ENCODE assay signal across 17 cellular contexts in the genomic region with DNA sequence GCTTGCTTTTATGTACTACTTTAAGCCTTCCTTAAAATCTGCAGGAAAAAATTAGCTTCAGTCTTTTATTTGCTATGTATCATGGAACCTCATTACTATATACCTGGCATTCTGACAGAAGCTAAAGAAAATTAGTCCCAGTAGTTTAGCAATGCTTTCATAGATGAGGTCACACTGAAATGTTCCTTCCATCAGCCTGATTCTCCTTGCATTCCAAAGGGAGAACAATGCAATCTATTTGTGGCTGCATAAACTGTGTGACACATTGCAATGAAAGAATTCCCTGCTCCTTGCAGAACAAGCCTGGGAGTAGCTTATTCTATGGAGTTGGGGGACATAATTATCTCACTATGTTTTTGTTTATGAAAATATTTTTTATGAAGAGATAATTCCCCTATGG.
DNase-seq lines count a peak whose midpoint lies in the region; TF ChIP-seq lines count a peak whose summit lies in the region.
"Had no signal": no experiment of that assay in that cellular context is flagged by ENCODE, and none has a peak within 500 bp of the region (broad histone marks: within the 10 kb centered on the region; RNA-seq: fewer than 3 reads in every experiment).

No MANE protein-coding gene starts in this region.

- H3K27me3 Mint-ChIP-seq in neural progenitor cell (ENCODE audit: insufficient read depth, low read depth), result peaks cover 3% of the 10 kb centered on the region
- H3K27me3 Mint-ChIP-seq: memory B cell had no signal

- H3K36me3 Mint-ChIP-seq in neural progenitor cell, result no peaks in the 10 kb centered on the region
- H3K36me3 Mint-ChIP-seq: memory B cell, WTC11 had no signal

- H3K4me3 ChIP-seq in H7 (ENCODE audit: insufficient read depth, low read depth, low read length), result no peak overlapping the region
- H3K4me3 ChIP-seq in astrocyte of the spinal cord (ENCODE audit: low read depth, low read length), result no peak overlapping the region
- H3K4me3 ChIP-seq in neural progenitor cell, result no peak overlapping the region
- no peak overlapping the region for H3K4me3 ChIP-seq in WERI-Rb-1 (ENCODE audit: low read depth, low read length)
- no peak overlapping the region for H3K4me3 ChIP-seq in lower leg skin (ENCODE audit: low read depth, poor library complexity, severe bottlenecking)
- H3K4me3 ChIP-seq: BLaER1, testis had no signal

- H3K9me3 Mint-ChIP-seq in neural progenitor cell, result peaks cover 7% of the 10 kb centered on the region

- H3K27ac Mint-ChIP-seq in neural progenitor cell, result no peak overlapping the region
- H3K27ac Mint-ChIP-seq: memory B cell, WTC11 had no signal

- no peak overlapping the region for H3K27ac ChIP-seq in neural progenitor cell
- H3K27ac ChIP-seq in WERI-Rb-1, result no peak overlapping the region
- H3K27ac ChIP-seq: BLaER1, testis had no signal

- no peak for TF ChIP-seq POLR2A in lower leg skin (IDR thresholded peaks at IDR 0.05)

- in situ Hi-C loops in astrocyte of the spinal cord (cut with HindIII; ENCODE audit: low sequenced_read_pairs), result no loop called here
- in situ Hi-C loops in G401 (cut with HindIII; ENCODE audit: low sequenced_read_pairs), result no loop called here

- no peaks in the 10 kb centered on the region for H3K36me3 ChIP-seq in H7 (replicated peaks; ENCODE audit: control insufficient read depth, insufficient read depth, low read length)
- no peaks in the 10 kb centered on the region for H3K36me3 ChIP-seq in neural progenitor cell
- no peaks in the 10 kb centered on the region for H3K36me3 ChIP-seq in WERI-Rb-1
- H3K36me3 ChIP-seq: BLaER1 had no signal

- peaks cover 3% of the 10 kb centered on the region for H3K4me1 Mint-ChIP-seq in neural progenitor cell
- H3K4me1 Mint-ChIP-seq: memory B cell, WTC11 had no signal

- H3F3A ChIP-seq in neural progenitor cell (ENCODE audit: low read depth), result no peaks in the 10 kb centered on the region

- no peaks in the 10 kb centered on the region for H4K20me1 ChIP-seq in neural progenitor cell (ENCODE audit: low read depth)
- H4K20me1 ChIP-seq: BLaER1 had no signal

- H3K9me3 ChIP-seq in neural progenitor cell (ENCODE audit: low read depth) (no peaks in the 10 kb centered on the region), WERI-Rb-1 (ENCODE audit: severe bottlenecking) (no peaks in the 10 kb centered on the region)
- H3K9me3 ChIP-seq: BLaER1, testis had no signal

- no peaks in the 10 kb centered on the region for H3K79me2 ChIP-seq in neural progenitor cell (ENCODE audit: low read depth)

- H3K4me2 ChIP-seq in neural progenitor cell, result no peak overlapping the region
- H3K4me2 ChIP-seq: BLaER1 had no signal

- no peak overlapping the region for H3K9ac ChIP-seq in neural progenitor cell
- H3K9ac ChIP-seq: BLaER1 had no signal

- H3K4me3 Mint-ChIP-seq in neural progenitor cell, result no peak overlapping the region
- H3K4me3 Mint-ChIP-seq: memory B cell, WTC11 had no signal

- TF ChIP-seq CTCF in astrocyte of the spinal cord (IDR thresholded peaks at IDR 0.05; ENCODE audit: low read depth, low read length) (no peak), neural progenitor cell (IDR thresholded peaks at IDR 0.05) (no peak), WERI-Rb-1 (IDR thresholded peaks at IDR 0.05; ENCODE audit: low read depth, low read length) (no peak), lower leg skin (IDR thresholded peaks at IDR 0.05) (no peak)

- DNase-seq in H7 (peak; percentile 0), astrocyte of the spinal cord (ENCODE audit: low read depth, low spot score) (peak; percentile 91), glomerular endothelial cell (ENCODE audit: extremely low read depth, low read depth, low spot score) (peak; percentile 52), neural progenitor cell (ENCODE audit: low spot score) (peak; percentile 14), NCI-H2227 (lab: John Stamatoyannopoulos, UW; ENCODE audit: unreplicated experiment) (no peak), WERI-Rb-1 (no peak), lower leg skin (ENCODE audit: low spot score in 2 of 2) (no peak), G401 (ENCODE audit: low spot score) (no peak)
- DNase-seq: activated naive CD4-positive, alpha-beta T cell; central memory CD4-positive, alpha-beta T cell; HCEC 1CT; NCI-H1417 treated with DMSO at 0.1 percent for 48 hours; posterior cingulate gyrus; testis had no signal

- H3K27me3 ChIP-seq in H7 (ENCODE audit: control insufficient read depth, insufficient read depth, low read length) (no peaks in the 10 kb centered on the region), neural progenitor cell (no peaks in the 10 kb centered on the region), WERI-Rb-1 (ENCODE audit: insufficient read depth, low read depth, severe bottlenecking) (no peaks in the 10 kb centered on the region)
- H3K27me3 ChIP-seq: BLaER1, testis had no signal

- H3K4me1 ChIP-seq in neural progenitor cell, result peaks cover 5% of the 10 kb centered on the region
- H3K4me1 ChIP-seq: BLaER1, testis had no signal

- H2AFZ ChIP-seq in neural progenitor cell (replicated peaks), result no peak overlapping the region

- intact Hi-C loops in lower leg skin (cut with DNase I; ENCODE audit: low total_unique reads), result no loop called here

Comparison
In these comparisons a context has a peak if more than half of its experiments do, and no peak if none do; other contexts are left out.
1. DNase-seq: peak in H7 (single experiment), astrocyte of the spinal cord (single experiment), glomerular endothelial cell (single experiment) and neural progenitor cell (single experiment); none in NCI-H2227 (single experiment), WERI-Rb-1 (single experiment), lower leg skin (0 of 2) and G401 (single experiment).